1 cellular context compared by ENCODE assay signal in the genomic region with DNA sequence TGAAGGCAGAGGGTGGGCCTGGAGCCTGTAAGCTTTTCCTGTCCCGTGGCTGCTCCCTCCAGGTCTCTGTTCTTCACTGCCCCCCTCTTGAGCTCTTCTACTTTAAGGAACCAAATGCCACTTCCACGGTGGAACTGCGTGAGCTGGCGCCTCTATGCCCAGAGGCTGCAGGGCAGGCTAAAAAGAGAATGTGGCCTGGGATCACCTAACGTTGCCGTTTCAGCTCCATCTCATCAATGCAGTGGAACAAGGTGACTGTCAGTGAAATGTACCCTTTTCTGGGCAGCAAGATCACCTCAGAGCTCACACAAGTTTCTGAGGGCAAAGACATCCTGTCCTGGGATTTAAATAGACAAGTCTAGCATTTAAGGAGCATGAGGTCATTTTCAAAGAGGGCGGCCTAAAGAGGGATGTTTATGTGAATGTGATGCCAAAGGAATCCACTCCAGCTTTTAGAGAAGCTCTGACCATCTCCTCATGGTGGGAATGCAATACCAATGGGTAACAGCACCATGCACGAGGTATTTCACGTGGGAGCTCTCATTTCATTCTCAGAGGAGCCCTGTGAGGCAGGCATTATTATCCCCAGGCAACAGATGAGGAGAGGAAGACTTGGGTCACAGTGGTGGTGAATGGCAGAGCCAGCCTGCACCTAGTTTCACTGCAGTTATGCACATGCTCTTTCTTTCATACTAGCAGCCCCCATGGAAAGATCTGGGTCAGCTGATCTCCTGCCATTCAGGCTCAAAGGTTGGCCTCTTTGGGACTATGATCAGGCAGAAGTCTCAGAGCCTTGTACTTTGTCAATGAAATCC.
TF ChIP-seq lines count a peak whose summit lies in the region.

No MANE protein-coding gene starts in this region.

TF ChIP-seq in HepG2, 621 proteins besides CTCF, POLR2A, EP300 and RAD21:
- TF ChIP-seq, protein P1, sequence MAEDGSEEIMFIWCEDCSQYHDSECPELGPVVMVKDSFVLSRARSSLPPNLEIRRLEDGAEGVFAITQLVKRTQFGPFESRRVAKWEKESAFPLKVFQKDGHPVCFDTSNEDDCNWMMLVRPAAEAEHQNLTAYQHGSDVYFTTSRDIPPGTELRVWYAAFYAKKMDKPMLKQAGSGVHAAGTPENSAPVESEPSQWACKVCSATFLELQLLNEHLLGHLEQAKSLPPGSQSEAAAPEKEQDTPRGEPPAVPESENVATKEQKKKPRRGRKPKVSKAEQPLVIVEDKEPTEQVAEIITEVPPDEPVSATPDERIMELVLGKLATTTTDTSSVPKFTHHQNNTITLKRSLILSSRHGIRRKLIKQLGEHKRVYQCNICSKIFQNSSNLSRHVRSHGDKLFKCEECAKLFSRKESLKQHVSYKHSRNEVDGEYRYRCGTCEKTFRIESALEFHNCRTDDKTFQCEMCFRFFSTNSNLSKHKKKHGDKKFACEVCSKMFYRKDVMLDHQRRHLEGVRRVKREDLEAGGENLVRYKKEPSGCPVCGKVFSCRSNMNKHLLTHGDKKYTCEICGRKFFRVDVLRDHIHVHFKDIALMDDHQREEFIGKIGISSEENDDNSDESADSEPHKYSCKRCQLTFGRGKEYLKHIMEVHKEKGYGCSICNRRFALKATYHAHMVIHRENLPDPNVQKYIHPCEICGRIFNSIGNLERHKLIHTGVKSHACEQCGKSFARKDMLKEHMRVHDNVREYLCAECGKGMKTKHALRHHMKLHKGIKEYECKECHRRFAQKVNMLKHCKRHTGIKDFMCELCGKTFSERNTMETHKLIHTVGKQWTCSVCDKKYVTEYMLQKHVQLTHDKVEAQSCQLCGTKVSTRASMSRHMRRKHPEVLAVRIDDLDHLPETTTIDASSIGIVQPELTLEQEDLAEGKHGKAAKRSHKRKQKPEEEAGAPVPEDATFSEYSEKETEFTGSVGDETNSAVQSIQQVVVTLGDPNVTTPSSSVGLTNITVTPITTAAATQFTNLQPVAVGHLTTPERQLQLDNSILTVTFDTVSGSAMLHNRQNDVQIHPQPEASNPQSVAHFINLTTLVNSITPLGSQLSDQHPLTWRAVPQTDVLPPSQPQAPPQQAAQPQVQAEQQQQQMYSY (CRISPR knock-in tag; IDR thresholded peaks at IDR 0.05) = peak; percentile 54; the same call in 1 of the 2 replicates
- TF ChIP-seq SIN3B (IDR thresholded peaks at IDR 0.05; ENCODE audit: low read length) (no peak), TOE1 (CRISPR knock-in tag; IDR thresholded peaks at IDR 0.05) (no peak)
TF ChIP-seq in HepG2: peak in this region for 1.
